9 cellular contexts compared by ENCODE assay signal in the genomic region with DNA sequence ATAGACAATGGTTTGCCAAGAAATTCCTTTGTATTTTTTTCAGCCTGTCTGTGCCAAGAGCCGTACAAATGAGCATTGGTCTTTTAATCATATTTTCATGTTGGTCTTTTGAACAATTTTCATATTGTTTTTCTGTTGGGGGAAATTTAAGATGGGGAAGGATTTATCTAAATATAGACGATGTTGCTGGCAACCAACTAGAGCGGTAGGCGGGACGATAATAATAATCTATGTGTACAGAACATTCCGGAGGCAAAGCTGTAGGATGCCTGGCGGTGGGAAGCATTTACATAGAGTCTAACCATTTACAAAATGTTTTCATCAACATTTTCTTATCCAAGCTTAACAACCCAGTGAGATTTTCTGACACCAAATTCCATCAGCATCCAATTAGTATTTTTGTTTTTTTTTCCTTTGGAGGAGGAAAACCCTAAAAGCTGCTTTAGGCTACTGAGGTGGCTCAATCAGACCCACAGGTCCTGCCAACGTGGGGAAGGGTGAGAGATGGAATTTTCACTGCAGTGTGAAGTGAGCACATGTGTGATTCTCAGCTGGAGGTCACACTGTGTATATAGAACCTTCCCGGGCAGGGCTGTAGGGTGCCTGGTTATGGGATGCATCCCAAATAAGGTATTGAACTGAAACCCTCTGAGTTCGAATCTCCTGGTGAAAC. TPM values are rescaled to one million over a fixed set of nuclear protein-coding genes. Genes with fewer than 3 reads are reported as not detected.
DNase-seq lines count a peak whose midpoint lies in the region; ATAC-seq, FAIRE-seq and TF ChIP-seq lines count a peak whose summit lies in the region.
"Had no signal": no experiment of that assay in that cellular context is flagged by ENCODE, and none has a peak within 500 bp of the region (broad histone marks: within the 10 kb centered on the region; RNA-seq: fewer than 3 reads in every experiment).

No MANE protein-coding gene starts in this region.

- H3K4me3 ChIP-seq in brain microvascular endothelial cell (ENCODE audit: low read depth, low read length), result no peak overlapping the region
- no peak overlapping the region for H3K4me3 ChIP-seq in mesodermal cell (ENCODE audit: extremely low read depth, insufficient read depth, low read length, poor library complexity, severe bottlenecking)
- no peak overlapping the region for H3K4me3 ChIP-seq in thymus (ENCODE audit: low read length)

- H3K36me3 Mint-ChIP-seq in activated naive CD4-positive, alpha-beta T cell treated with anti-CD3 and anti-CD28 coated beads for 36 hours (ENCODE audit: low read depth), result no peaks in the 10 kb centered on the region

- H3K36me3 ChIP-seq in brain microvascular endothelial cell (replicated peaks) (no peaks in the 10 kb centered on the region), mesodermal cell (ENCODE audit: control insufficient read depth, insufficient read depth, low read length) (no peaks in the 10 kb centered on the region), thymus (ENCODE audit: control insufficient read depth, insufficient read depth) (no peaks in the 10 kb centered on the region)

- H3K27me3 ChIP-seq in brain microvascular endothelial cell (replicated peaks) (no peaks in the 10 kb centered on the region), thymus (ENCODE audit: control insufficient read depth, insufficient read depth) (no peaks in the 10 kb centered on the region)

- CTCF ChIA-PET in activated naive CD4-positive, alpha-beta T cell treated with anti-CD3 and anti-CD28 coated beads for 36 hours (lab: Charles Lee), result interaction anchor here (0.6 to 1.8 kb wide), 4 partner anchors 9 to 146 kb away, joined by 3 to 5 read pairs (median 4); no protein-coding TSS in a partner anchor

- H3K4me3 Mint-ChIP-seq in activated naive CD4-positive, alpha-beta T cell treated with anti-CD3 and anti-CD28 coated beads for 36 hours, result no peak overlapping the region

- H3K4me1 ChIP-seq in mesodermal cell (ENCODE audit: control insufficient read depth, insufficient read depth, low read length, poor library complexity, severe bottlenecking) (peaks cover 32% of the 10 kb centered on the region), thymus (ENCODE audit: control insufficient read depth, insufficient read depth, low read length) (peaks cover 3% of the 10 kb centered on the region)

- no peaks in the 10 kb centered on the region for H3K9me3 ChIP-seq in mesodermal cell (ENCODE audit: control insufficient read depth, low read length)
- no peaks in the 10 kb centered on the region for H3K9me3 ChIP-seq in thymus (ENCODE audit: control insufficient read depth)

- in situ Hi-C loops in brain microvascular endothelial cell (cut with HindIII; ENCODE audit: low pct_ligation_motif_present, low sequenced_read_pairs), result no loop called here

- no peak for DNase-seq in activated naive CD4-positive, alpha-beta T cell treated with anti-CD3 and anti-CD28 coated beads for 36 hours
- DNase-seq in activated naive CD4-positive, alpha-beta T cell (lab: John Stamatoyannopoulos, UW), result no peak
- peak; percentile 71 for DNase-seq in brain microvascular endothelial cell
- no peak for DNase-seq in H54 (ENCODE audit: insufficient read length, low spot score)
- DNase-seq in DMS114 treated with DMSO at 0.1 percent for 48 hours (lab: John Stamatoyannopoulos, UW; ENCODE audit: unreplicated experiment), result no peak
- DNase-seq: NCI-H82 had no signal

- no peak for FAIRE-seq in H54 (lab: Jason Lieb, UNC)

- TF ChIP-seq CTCF in brain microvascular endothelial cell (IDR thresholded peaks at IDR 0.05; ENCODE audit: low read depth, low read length, missing control alignments), result no peak

- H3K27ac ChIP-seq in brain microvascular endothelial cell (peak overlapping the region; percentile 75), mesodermal cell (ENCODE audit: low read depth, low read length, severe bottlenecking) (peak overlapping the region; percentile 29), thymus (ENCODE audit: low read depth) (peak overlapping the region; percentile 42)

- intact Hi-C loops in activated naive CD4-positive, alpha-beta T cell treated with anti-CD3 and anti-CD28 coated beads for 36 hours (cut with micrococcal nuclease), result loop anchor here (1.0 to 5.0 kb wide), 3 partner anchors 11 to 1598 kb away; partner anchors contain the start of gene SEC14L1

- H3K27me3 Mint-ChIP-seq in activated naive CD4-positive, alpha-beta T cell treated with anti-CD3 and anti-CD28 coated beads for 36 hours (ENCODE audit: low read depth), result no peaks in the 10 kb centered on the region

- 77 to 84% methylated on average over 8 of the region's 10 CpGs for WGBS in mesodermal cell (ENCODE audit: insufficient coverage in 2 of 2), 2 experiments
- 95% methylated on average over 10 of the region's 10 CpGs for WGBS in thymus

- ATAC-seq in GM19035 (IDR thresholded peaks at IDR 0.05; ENCODE audit: unreplicated experiment), result no peak

- H3K4me1 Mint-ChIP-seq in activated naive CD4-positive, alpha-beta T cell treated with anti-CD3 and anti-CD28 coated beads for 36 hours (ENCODE audit: low read depth), result peaks cover 24% of the 10 kb centered on the region

- TF ChIP-seq POLR2A in H54 (IDR thresholded peaks at IDR 0.05; ENCODE audit: low read depth, low read length), result no peak

- H3K9me3 Mint-ChIP-seq in activated naive CD4-positive, alpha-beta T cell treated with anti-CD3 and anti-CD28 coated beads for 36 hours, result no peaks in the 10 kb centered on the region

- H3K27ac Mint-ChIP-seq in activated naive CD4-positive, alpha-beta T cell treated with anti-CD3 and anti-CD28 coated beads for 36 hours, result peak overlapping the region; percentile 56

RNA-seq across cellular contexts. Expression of gene SEC14L1, which starts 11.7 kb away (rescaled TPM):
- 10 to 100 TPM; 39.6 to 42.5 TPM for total RNA-seq in activated naive CD4-positive, alpha-beta T cell treated with anti-CD3 and anti-CD28 coated beads for 36 hours
- polyA plus RNA-seq in mesodermal cell (2013, experiment 1 of 2), result 203 TPM
- 152 TPM for polyA plus RNA-seq in mesodermal cell (2013, experiment 2 of 2)
- 28.7 TPM for polyA plus RNA-seq in thymus
